8 cellular contexts compared by ENCODE assay signal in the genomic region with DNA sequence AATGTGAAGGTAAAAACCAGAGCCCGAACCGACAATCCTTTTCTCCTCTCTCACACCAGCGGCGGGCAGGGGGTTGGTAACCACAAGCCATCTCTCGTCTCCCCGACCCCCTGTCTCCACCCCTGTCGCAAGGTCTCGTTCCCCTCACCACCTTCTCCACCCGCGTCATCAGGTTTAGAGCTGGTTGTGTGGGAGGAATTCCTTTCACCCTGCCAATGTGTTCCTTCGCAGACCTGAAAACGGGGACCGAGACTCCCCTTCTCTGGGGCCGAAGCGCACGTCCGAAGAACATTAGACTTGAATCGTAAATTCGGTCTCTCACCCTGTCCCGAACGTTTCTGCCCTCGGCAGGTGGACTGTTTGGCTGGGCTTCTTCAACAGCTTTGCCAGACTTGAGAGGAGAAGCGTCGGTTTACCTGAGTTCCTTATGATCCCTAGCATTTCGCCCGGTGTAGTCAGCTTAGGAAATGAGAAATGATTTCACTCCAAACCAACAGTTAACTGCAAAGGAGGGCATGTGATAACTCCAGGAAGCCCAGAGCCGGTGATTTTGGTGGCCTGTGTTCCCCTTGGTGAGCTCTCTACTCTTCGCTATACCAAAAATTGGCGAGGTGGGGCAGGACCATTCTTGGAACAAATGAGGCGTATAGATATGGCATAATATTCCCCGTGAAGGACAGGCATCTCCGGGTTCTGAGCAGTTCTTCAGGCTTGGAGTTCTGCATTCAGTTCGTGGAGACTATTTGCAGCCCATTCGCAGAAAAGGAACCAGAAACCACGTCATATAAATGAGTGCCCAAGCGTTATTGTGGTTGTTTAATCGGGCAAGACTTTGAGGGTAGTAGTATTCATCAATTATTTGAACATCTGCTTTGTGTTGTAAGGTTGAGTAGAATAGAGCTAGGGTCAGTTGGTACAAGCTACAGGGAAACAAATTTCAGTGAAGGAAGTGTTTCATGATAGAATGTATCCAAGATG. TPM values are rescaled to one million over a fixed set of nuclear protein-coding genes. Genes with fewer than 3 reads are reported as not detected.
DNase-seq lines count a peak whose midpoint lies in the region; ATAC-seq and TF ChIP-seq lines count a peak whose summit lies in the region.

No MANE protein-coding gene starts in this region.

- 0 out of 2 replicates have a peak, but pooled peaks cover 9% of the 10 kb centered on the region for H3K36me3 ChIP-seq in ACC112 (ENCODE audit: insufficient read depth, low read length)
- no peaks in the 10 kb centered on the region for H3K36me3 ChIP-seq in OCI-LY7 (ENCODE audit: insufficient read depth, low read length)
- peaks cover 0 to 9% of the 10 kb centered on the region in 2 donors for H3K36me3 ChIP-seq in adrenal gland (replicated peaks in 1 of 2)
- peaks cover 17% of the 10 kb centered on the region for H3K36me3 ChIP-seq in right atrium auricular region

- no peaks in the 10 kb centered on the region for H3K9me2 ChIP-seq in OCI-LY7 (ENCODE audit: insufficient read depth, low read length)

- H3K4me1 ChIP-seq in ACC112 (ENCODE audit: control insufficient read depth, insufficient read depth, low read length, unreplicated experiment) (no peaks in the 10 kb centered on the region), OCI-LY7 (ENCODE audit: insufficient read depth, low read length, poor library complexity, severe bottlenecking) (peaks cover 10% of the 10 kb centered on the region), adrenal gland (replicated peaks in 1 of 2) (peaks cover 4 to 9% of the 10 kb centered on the region in 2 donors), right atrium auricular region (peaks cover 0 to 13% of the 10 kb centered on the region in 2 donors)

- DNase-seq in GM12865 (ENCODE audit: low read depth) (peak; percentile 29), OCI-LY7 (ENCODE audit: low spot score) (peak; percentile 21), adrenal gland (peak in 5 of 7 donors; percentile 22 to 61 (median 30)), right atrium auricular region (ENCODE audit: low spot score) (no peak), posterior cingulate gyrus (peak in 6 of 10 donors; percentile 10 to 79 (median 26)), NCI-H2196 (lab: John Stamatoyannopoulos, UW; ENCODE audit: unreplicated experiment) (no peak)

- H3K4me3 ChIP-seq in ACC112 (ENCODE audit: low read depth, low read length) (peak overlapping the region; percentile 92), GM12865 (ENCODE audit: low read depth, low read length) (peak overlapping the region; percentile 90), OCI-LY7 (ENCODE audit: low read depth, low read length, poor library complexity, severe bottlenecking) (peak overlapping the region; percentile 77), adrenal gland (peak overlapping the region; percentile 70 to 100 (median 80)), right atrium auricular region (peak overlapping the region; percentile 74 to 84)

- POLR2A ChIA-PET in OCI-LY7 (lab: Charles Lee) = interaction anchor here (0.6 to 2.9 kb wide), 24 partner anchors 9 to 1850 kb away, joined by 3 to 14 read pairs (median 4); no protein-coding TSS in a partner anchor

- H3K27ac ChIP-seq in ACC112 (ENCODE audit: low read depth, low read length) (peak overlapping the region; percentile 68), OCI-LY7 (ENCODE audit: low read depth, low read length, poor library complexity, severe bottlenecking) (no peak overlapping the region), adrenal gland (peak overlapping the region; percentile 5 to 87 (median 76)), right atrium auricular region (peak overlapping the region; percentile 81 to 89)

- TF ChIP-seq POLR2A in adrenal gland (IDR thresholded peaks at IDR 0.05) = no peak

- H4K20me1 ChIP-seq in OCI-LY7 (ENCODE audit: insufficient read depth, low read length) = no peaks in the 10 kb centered on the region

- intact Hi-C loops in OCI-LY7 (cut with micrococcal nuclease; ENCODE audit: unreplicated experiment) = no loop called here
- intact Hi-C loops in adrenal gland (cut with DNase I) = no loop called here
- intact Hi-C loops in posterior cingulate gyrus (cut with DNase I) = loop anchor here (1.0 to 2.0 kb wide), 2 partner anchors 97 to 100 kb away; a partner anchor contains a TSS

- H3K9me3 ChIP-seq in OCI-LY7 (ENCODE audit: low read length) (no peaks in the 10 kb centered on the region), adrenal gland (replicated peaks in 1 of 3) (no peaks in the 10 kb centered on the region), right atrium auricular region (no peaks in the 10 kb centered on the region)

- H3K4me2 ChIP-seq in OCI-LY7 (ENCODE audit: low read length) = peak overlapping the region; percentile 88

- TF ChIP-seq CTCF in GM12865 (IDR thresholded peaks at IDR 0.05; ENCODE audit: insufficient read depth, low read depth, low read length, missing control alignments) (no peak), OCI-LY7 (conservative IDR thresholded peaks at IDR 0.05; ENCODE audit: low read length) (no peak), adrenal gland (IDR thresholded peaks at IDR 0.05) (no peak), right atrium auricular region (IDR thresholded peaks at IDR 0.05) (no peak)

- BruUV-seq in OCI-LY7 (replicated peaks; lab: Mats Ljungman, UMichigan) = TSS peak; percentile 60

- H2AFZ ChIP-seq in ACC112 (ENCODE audit: low read length, unreplicated experiment) (peak overlapping the region; percentile 88), OCI-LY7 (ENCODE audit: low read length) (peak overlapping the region; percentile 79)

- H3K27me3 ChIP-seq in ACC112 (ENCODE audit: insufficient read depth, low read length) (no peaks in the 10 kb centered on the region), adrenal gland (no peaks in the 10 kb centered on the region), right atrium auricular region (no peaks in the 10 kb centered on the region)

- CTCF ChIA-PET in OCI-LY7 (lab: Charles Lee; ENCODE audit: unreplicated experiment) = interaction anchor here (1.0 to 1.1 kb wide), 2 partner anchors 22 to 288 kb away, joined by 3 to 5 read pairs; a partner anchor contains a TSS

- WGBS in adrenal gland, 4 donors = 2 to 3% (median 2%) methylated on average over 31 to 37 of the region's 37 CpGs

- peak; percentile 11 for ATAC-seq in HG02973 (IDR thresholded peaks at IDR 0.05; ENCODE audit: unreplicated experiment)

- H3K79me2 ChIP-seq in ACC112 (ENCODE audit: control insufficient read depth, insufficient read depth, low read length, unreplicated experiment) = peaks cover 12% of the 10 kb centered on the region
- H3K79me2 ChIP-seq in OCI-LY7 (ENCODE audit: insufficient read depth, low read depth, low read length) = no peaks in the 10 kb centered on the region

RNA-seq across cellular contexts. Expression of a gene that starts 0.7 kb away (rescaled TPM):
- total RNA-seq in OCI-LY7 (2014; rRNA removed; shearing (Covaris generic)) = 6.4 and 8.7 TPM in 2 replicates
- 13.6 and 18.0 TPM in 2 replicates for total RNA-seq in OCI-LY7 (2022)
- 10 to 100 TPM; 16.0 to 45.2 (median 30.4) TPM for total RNA-seq in adrenal gland
- 10 to 100 TPM; 66.3 to 88.8 (median 83.0) TPM for polyA plus RNA-seq in adrenal gland
- total RNA-seq in right atrium auricular region = 10 to 100 TPM; 14.6 to 15.1 TPM

Comparison
In these comparisons a context has a peak if more than half of its experiments do, and no peak if none do; other contexts are left out.
1. DNase-seq: peak in GM12865 (single experiment), OCI-LY7 (single experiment), adrenal gland (5 of 7) and posterior cingulate gyrus (6 of 10); none in right atrium auricular region (single experiment) and NCI-H2196 (single experiment).
2. Peak in every context shown above with its lines, with median percentiles within 50 percentile points of each other: H3K4me3 ChIP-seq.